1 cellular context compared by ENCODE assay signal in the genomic region with DNA sequence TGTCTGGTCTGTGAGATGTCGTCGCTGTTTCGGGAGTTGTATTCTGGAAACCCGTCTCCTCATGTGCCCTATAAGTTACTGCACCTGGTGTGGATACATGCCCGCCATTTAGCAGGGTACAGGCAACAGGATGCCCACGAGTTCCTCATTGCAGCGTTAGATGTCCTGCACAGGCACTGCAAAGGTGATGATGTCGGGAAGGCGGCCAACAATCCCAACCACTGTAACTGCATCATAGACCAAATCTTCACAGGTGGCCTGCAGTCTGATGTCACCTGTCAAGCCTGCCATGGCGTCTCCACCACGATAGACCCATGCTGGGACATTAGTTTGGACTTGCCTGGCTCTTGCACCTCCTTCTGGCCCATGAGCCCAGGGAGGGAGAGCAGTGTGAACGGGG.
TF ChIP-seq lines count a peak whose summit lies in the region.

No MANE protein-coding gene starts in this region.

TF ChIP-seq in IMR-90, 13 proteins besides CTCF, POLR2A, EP300 and RAD21:
- TF ChIP-seq, protein P1, sequence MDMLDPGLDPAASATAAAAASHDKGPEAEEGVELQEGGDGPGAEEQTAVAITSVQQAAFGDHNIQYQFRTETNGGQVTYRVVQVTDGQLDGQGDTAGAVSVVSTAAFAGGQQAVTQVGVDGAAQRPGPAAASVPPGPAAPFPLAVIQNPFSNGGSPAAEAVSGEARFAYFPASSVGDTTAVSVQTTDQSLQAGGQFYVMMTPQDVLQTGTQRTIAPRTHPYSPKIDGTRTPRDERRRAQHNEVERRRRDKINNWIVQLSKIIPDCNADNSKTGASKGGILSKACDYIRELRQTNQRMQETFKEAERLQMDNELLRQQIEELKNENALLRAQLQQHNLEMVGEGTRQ (IDR thresholded peaks at IDR 0.05; ENCODE audit: low read depth, low read length): no peak
- TF ChIP-seq RFX5 (IDR thresholded peaks at IDR 0.05; ENCODE audit: low read depth, low read length) (no peak), NFE2L2 (IDR thresholded peaks at IDR 0.05; ENCODE audit: low read depth, low read length) (no peak), CHD1 (IDR thresholded peaks at IDR 0.05; ENCODE audit: low read depth, low read length) (no peak), MXI1 (IDR thresholded peaks at IDR 0.05; ENCODE audit: borderline replicate concordance, low read depth, low read length) (no peak), SMC3 (IDR thresholded peaks at IDR 0.05; ENCODE audit: low read depth, low read length) (no peak), FOS (IDR thresholded peaks at IDR 0.05; ENCODE audit: low read depth, low read length) (no peak), RCOR1 (IDR thresholded peaks at IDR 0.05; ENCODE audit: insufficient replicate concordance, low read length) (no peak), BHLHE40 (IDR thresholded peaks at IDR 0.05; ENCODE audit: low read depth, low read length) (no peak), CEBPB (IDR thresholded peaks at IDR 0.05; ENCODE audit: low read depth, low read length) (no peak), MAFK (IDR thresholded peaks at IDR 0.05; ENCODE audit: low read depth, low read length) (no peak)
